In genomic region chr18:10946058-10946457, GRCh38 we compare ENCODE assay signal across 23 cellular contexts.
"Had no signal": no experiment of that assay in that cellular context is flagged by ENCODE, and none has a peak within 500 bp of the region (broad histone marks: within the 10 kb centered on the region; RNA-seq: fewer than 3 reads in every experiment).

No MANE protein-coding gene starts in this region.

- H3K36me3 ChIP-seq: lower lobe of right lung, ovary, suprapubic skin, vagina had no signal

- H3K4me2 ChIP-seq: smooth muscle cell had no signal

- H3K4me3 Mint-ChIP-seq: natural killer cell; stimulated activated naive CD8-positive, alpha-beta T cell treated with anti-CD3 and anti-CD28 coated beads, Interleukin-15, amount 100 ng/mL, for 72 hours had no signal

- H3K27ac Mint-ChIP-seq: natural killer cell; stimulated activated naive CD8-positive, alpha-beta T cell treated with anti-CD3 and anti-CD28 coated beads, Interleukin-15, amount 100 ng/mL, for 72 hours had no signal

- H3K27me3 ChIP-seq: ovary, suprapubic skin, vagina had no signal

- H3K4me3 ChIP-seq: coronary artery, lower lobe of right lung, ovary, smooth muscle cell, suprapubic skin, vagina had no signal

- ATAC-seq: left ventricle myocardium superior; lower lobe of right lung; natural killer cell; sciatic nerve; stimulated activated naive CD8-positive, alpha-beta T cell treated with anti-CD3 and anti-CD28 coated beads, Interleukin-15, amount 100 ng/mL, for 72 hours had no signal

- H3K27ac ChIP-seq: coronary artery, lower lobe of right lung, ovary, suprapubic skin, vagina had no signal

- DNase-seq: dermis blood vessel endothelial cell; effector memory CD4-positive, alpha-beta T cell; erythroblast; head of caudate nucleus; left ventricle myocardium superior; lower lobe of right lung; natural killer cell; occipital lobe; ovary; posterior cingulate gyrus; retina; stimulated activated CD4-positive, alpha-beta T cell treated with anti-CD3 and anti-CD28 coated beads, Interleukin-12 subunit alpha, Interleukin-12 subunit beta, amount 100 ng/mL, for 4 hours; stimulated activated CD4-positive, alpha-beta T cell treated with anti-CD3 and anti-CD28 coated beads, Interleukin-1b, Interleukin-23, amount 100 ng/mL, for 48 hours; stimulated activated CD4-positive, alpha-beta T cell treated with anti-CD3 and anti-CD28 coated beads, Interleukin-4, amount 100 ng/mL, for 1 hour; stimulated activated CD8-positive, alpha-beta memory T cell treated with anti-CD3 and anti-CD28 coated beads, Interleukin-4, amount 100 ng/mL, for 48 hours; stimulated activated naive CD4-positive, alpha-beta T cell; stimulated activated naive CD8-positive, alpha-beta T cell treated with anti-CD3 and anti-CD28 coated beads, Interleukin-15, amount 100 ng/mL, for 72 hours; trophoblast cell had no signal

- H3K4me1 ChIP-seq: lower lobe of right lung, suprapubic skin, vagina had no signal

- H3K4me1 Mint-ChIP-seq: natural killer cell; stimulated activated naive CD8-positive, alpha-beta T cell treated with anti-CD3 and anti-CD28 coated beads, Interleukin-15, amount 100 ng/mL, for 72 hours had no signal
